Comparison of ENCODE assay signal across 13 cellular contexts in genomic region chr12:1575287-1575798, GRCh38. TPM values are rescaled to one million over a fixed set of nuclear protein-coding genes. Genes with fewer than 3 reads are reported as not detected.
DNase-seq lines count a peak whose midpoint lies in the region; ATAC-seq and TF ChIP-seq lines count a peak whose summit lies in the region.
"Had no signal": no experiment of that assay in that cellular context is flagged by ENCODE, and none has a peak within 500 bp of the region (broad histone marks: within the 10 kb centered on the region; RNA-seq: fewer than 3 reads in every experiment).

No MANE protein-coding gene starts in this region.

- no peak for DNase-seq in HFFc6
- DNase-seq in WTC11 (ENCODE audit: low spot score): no peak
- no peak for DNase-seq in left cardiac atrium
- DNase-seq in retina: peak; percentile 53
- no peak for DNase-seq in HT-29 (ENCODE audit: low spot score)
- no peak for DNase-seq in foreskin melanocyte
- no peak for DNase-seq in immature natural killer cell
- DNase-seq: DMS79 treated with DMSO at 0.1 percent for 48 hours; naive B cell; NCI-H510A; stimulated activated CD4-positive, alpha-beta T cell treated with anti-CD3 and anti-CD28 coated beads, Interleukin-2, amount 100 ng/mL, for 48 hours had no signal

- H3K4me3 Mint-ChIP-seq in HFFc6 (peak overlapping the region; percentile 78), WTC11 (no peak overlapping the region), immature natural killer cell (peak overlapping the region in 1 of 5 donors; percentile 45)
- H3K4me3 Mint-ChIP-seq: central memory CD8-positive, alpha-beta T cell had no signal

- intact Hi-C loops in left cardiac atrium (cut with DNase I): loop anchor here in 1 of 2 donors (10.0 kb wide), 1 partner anchor 1011 kb away; no protein-coding TSS in a partner anchor

- CTCF ChIA-PET in WTC11 (lab: Charles Lee): interaction anchor here (0.5 to 4.3 kb wide), 3 partner anchors 11 to 457 kb away, joined by 3 to 31 read pairs (median 24); no protein-coding TSS in a partner anchor

- H3K4me1 Mint-ChIP-seq in HFFc6 (ENCODE audit: low read depth) (peaks cover 95% of the 10 kb centered on the region), WTC11 (no peaks in the 10 kb centered on the region), immature natural killer cell (peaks cover 0 to 2% of the 10 kb centered on the region in 2 donors)

- peaks cover 13% of the 10 kb centered on the region for H3K9me3 Mint-ChIP-seq in HFFc6
- peaks cover 4% of the 10 kb centered on the region for H3K9me3 Mint-ChIP-seq in WTC11
- peaks cover 0 to 2% (median 0%) of the 10 kb centered on the region in 6 donors for H3K9me3 Mint-ChIP-seq in immature natural killer cell
- H3K9me3 Mint-ChIP-seq: central memory CD8-positive, alpha-beta T cell had no signal

- TF ChIP-seq CTCF in HFFc6 (IDR thresholded peaks at IDR 0.05): no peak
- no peak for TF ChIP-seq CTCF in WTC11 (IDR thresholded peaks at IDR 0.05)

- H3K36me3 Mint-ChIP-seq in HFFc6 (ENCODE audit: low read depth) (peaks cover 45% of the 10 kb centered on the region), WTC11 (peaks cover 5% of the 10 kb centered on the region; the same call in 1 of the 2 replicates), immature natural killer cell (peaks cover 0 to 10% (median 5%) of the 10 kb centered on the region in 3 donors)

- POLR2A ChIA-PET in WTC11 (lab: Charles Lee): interaction anchor here (1.5 kb wide), 1 partner anchor 8 kb away, joined by 3 read pairs; no protein-coding TSS in a partner anchor

- peak; percentile 24; the same call in 1 of the 2 replicates for ATAC-seq in WTC11
- peak; percentile 21 to 45 for ATAC-seq in left cardiac atrium
- ATAC-seq in HG02642 (IDR thresholded peaks at IDR 0.05; ENCODE audit: poor library complexity, unreplicated experiment): no peak

- peak overlapping the region; percentile 89 for H3K27ac Mint-ChIP-seq in HFFc6
- peak overlapping the region; percentile 12; the same call in 1 of the 2 replicates for H3K27ac Mint-ChIP-seq in WTC11
- H3K27ac Mint-ChIP-seq in immature natural killer cell: no peak overlapping the region

- H3K27me3 Mint-ChIP-seq in HFFc6 (ENCODE audit: insufficient read depth) (peaks cover 18% of the 10 kb centered on the region), WTC11 (ENCODE audit: low read depth) (peaks cover 11% of the 10 kb centered on the region), immature natural killer cell (ENCODE audit: low read depth in 3 of 3) (peaks cover 1 to 10% (median 2%) of the 10 kb centered on the region in 3 donors)

TF ChIP-seq in WTC11, 78 proteins besides CTCF, POLR2A, EP300 and RAD21:
- TF ChIP-seq FOXP1 (CRISPR knock-in tag; IDR thresholded peaks at IDR 0.05; ENCODE audit: borderline replicate concordance): no peak
- no peak for TF ChIP-seq ZBTB43 (CRISPR knock-in tag; IDR thresholded peaks at IDR 0.05)
- TF ChIP-seq IRF1 (CRISPR knock-in tag; IDR thresholded peaks at IDR 0.05): no peak
- no peak for TF ChIP-seq ELF4 (CRISPR knock-in tag; IDR thresholded peaks at IDR 0.05; ENCODE audit: low read depth)
- TF ChIP-seq, protein P1, sequence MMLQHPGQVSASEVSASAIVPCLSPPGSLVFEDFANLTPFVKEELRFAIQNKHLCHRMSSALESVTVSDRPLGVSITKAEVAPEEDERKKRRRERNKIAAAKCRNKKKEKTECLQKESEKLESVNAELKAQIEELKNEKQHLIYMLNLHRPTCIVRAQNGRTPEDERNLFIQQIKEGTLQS (CRISPR knock-in tag; conservative IDR thresholded peaks at IDR 0.05): no peak
- no peak for TF ChIP-seq MXD4 (CRISPR knock-in tag; IDR thresholded peaks at IDR 0.05; ENCODE audit: borderline replicate concordance)
- no peak for TF ChIP-seq ZNF263 (CRISPR knock-in tag; IDR thresholded peaks at IDR 0.05; ENCODE audit: low read depth)
- TF ChIP-seq, protein P2, sequence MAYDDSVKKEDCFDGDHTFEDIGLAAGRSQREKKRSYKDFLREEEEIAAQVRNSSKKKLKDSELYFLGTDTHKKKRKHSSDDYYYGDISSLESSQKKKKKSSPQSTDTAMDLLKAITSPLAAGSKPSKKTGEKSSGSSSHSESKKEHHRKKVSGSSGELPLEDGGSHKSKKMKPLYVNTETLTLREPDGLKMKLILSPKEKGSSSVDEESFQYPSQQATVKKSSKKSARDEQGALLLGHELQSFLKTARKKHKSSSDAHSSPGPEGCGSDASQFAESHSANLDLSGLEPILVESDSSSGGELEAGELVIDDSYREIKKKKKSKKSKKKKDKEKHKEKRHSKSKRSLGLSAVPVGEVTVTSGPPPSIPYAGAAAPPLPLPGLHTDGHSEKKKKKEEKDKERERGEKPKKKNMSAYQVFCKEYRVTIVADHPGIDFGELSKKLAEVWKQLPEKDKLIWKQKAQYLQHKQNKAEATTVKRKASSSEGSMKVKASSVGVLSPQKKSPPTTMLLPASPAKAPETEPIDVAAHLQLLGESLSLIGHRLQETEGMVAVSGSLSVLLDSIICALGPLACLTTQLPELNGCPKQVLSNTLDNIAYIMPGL (CRISPR knock-in tag; IDR thresholded peaks at IDR 0.05): no peak
- no peak for TF ChIP-seq SOX15 (CRISPR knock-in tag; IDR thresholded peaks at IDR 0.05)
- no peak for TF ChIP-seq ETV6 (CRISPR knock-in tag; IDR thresholded peaks at IDR 0.05)
- no peak for TF ChIP-seq ZNF416 (CRISPR knock-in tag; IDR thresholded peaks at IDR 0.05)
- no peak for TF ChIP-seq HMGA2 (CRISPR knock-in tag; IDR thresholded peaks at IDR 0.05)
- TF ChIP-seq, protein P3, sequence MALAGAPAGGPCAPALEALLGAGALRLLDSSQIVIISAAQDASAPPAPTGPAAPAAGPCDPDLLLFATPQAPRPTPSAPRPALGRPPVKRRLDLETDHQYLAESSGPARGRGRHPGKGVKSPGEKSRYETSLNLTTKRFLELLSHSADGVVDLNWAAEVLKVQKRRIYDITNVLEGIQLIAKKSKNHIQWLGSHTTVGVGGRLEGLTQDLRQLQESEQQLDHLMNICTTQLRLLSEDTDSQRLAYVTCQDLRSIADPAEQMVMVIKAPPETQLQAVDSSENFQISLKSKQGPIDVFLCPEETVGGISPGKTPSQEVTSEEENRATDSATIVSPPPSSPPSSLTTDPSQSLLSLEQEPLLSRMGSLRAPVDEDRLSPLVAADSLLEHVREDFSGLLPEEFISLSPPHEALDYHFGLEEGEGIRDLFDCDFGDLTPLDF (CRISPR knock-in tag; IDR thresholded peaks at IDR 0.05): no peak
- no peak for TF ChIP-seq ATF2 (CRISPR knock-in tag; IDR thresholded peaks at IDR 0.05; ENCODE audit: borderline replicate concordance, low read depth)
- TF ChIP-seq TCF7 (CRISPR knock-in tag; IDR thresholded peaks at IDR 0.05; ENCODE audit: low read depth): no peak
- TF ChIP-seq FOXJ3 (CRISPR knock-in tag; IDR thresholded peaks at IDR 0.05; ENCODE audit: borderline replicate concordance): no peak

RNA-seq across cellular contexts. Expression of gene FBXL14, which starts 19.0 kb away (rescaled TPM):
- total RNA-seq in HFFc6 (2021; fragmentation: NEBNext Ultra II Directional; extraction: Animal tissue kit (Norgen Biotek cat#: 25700)): 1 to 10 TPM; 5.2 to 6.5 (median 5.4) TPM
- 12.0 to 14.6 TPM (median 12.9 TPM) in 3 replicates for total RNA-seq in WTC11 (2021)
- total RNA-seq in left cardiac atrium: 1 to 10 TPM; 7.0 to 7.6 TPM
- total RNA-seq in HT-29 (2014; rRNA removed; shearing (Covaris generic)): 43.5 and 45.5 TPM in 2 replicates
- polyA plus RNA-seq in immature natural killer cell: 10 to 100 TPM in 2 of 3 donors, 1 to 10 TPM in 1; 9.4 to 15.1 (median 11.1) TPM

RNA-seq across cellular contexts. Expression of gene WNT5B, which starts 53.7 kb away (rescaled TPM):
- 100 to 1,000 TPM; 191 to 289 (median 200) TPM for total RNA-seq in HFFc6 (2021; fragmentation: NEBNext Ultra II Directional; extraction: Animal tissue kit (Norgen Biotek cat#: 25700))
- total RNA-seq in WTC11 (2021) (4.3 to 4.6 TPM (median 4.5 TPM) in 3 replicates), left cardiac atrium (1 to 10 TPM; 1.8 to 5.0 TPM)
- 0.08 TPM in 1 of 2 replicates, not detected in the other for total RNA-seq in HT-29 (2014; rRNA removed; shearing (Covaris generic))
- polyA plus RNA-seq in immature natural killer cell: not detected

Comparison
In these comparisons a context has a peak if more than half of its experiments do, and no peak if none do; other contexts are left out.
1. H3K27ac Mint-ChIP-seq: peak in HFFc6 (single experiment) and WTC11 (single experiment); none in immature natural killer cell (0 of 6).
2. RNA of gene WNT5B, which starts 53.7 kb away (total RNA-seq): 191 to 289 TPM in HFFc6; 1.8 to 5.0 TPM in left cardiac atrium, 4.3 to 4.6 TPM in WTC11 and 0.08 TPM in HT-29; every median in the first group is over 10 times any median in the second.